ENCODE assay signal across 11 cellular contexts in the genomic region with DNA sequence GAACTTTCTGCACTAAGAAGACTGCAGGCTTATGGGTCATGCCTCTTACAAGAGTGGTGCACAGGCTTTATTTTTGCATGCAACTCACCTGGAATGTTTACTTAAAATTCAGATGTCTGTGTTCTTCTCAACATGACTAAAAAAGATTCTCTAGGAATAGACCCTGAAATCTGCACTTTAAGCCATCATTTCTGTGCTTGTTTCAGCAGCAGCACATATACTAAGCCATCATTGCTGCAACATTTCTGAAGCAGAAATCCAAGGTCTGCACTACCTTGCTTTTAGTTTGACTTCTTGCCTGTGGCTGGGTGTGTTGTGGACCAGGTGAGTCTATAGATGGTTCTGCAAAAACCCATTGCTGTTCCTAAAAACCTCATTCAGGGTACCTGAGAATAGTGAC.
"Had no signal": no experiment of that assay in that cellular context is flagged by ENCODE, and none has a peak within 500 bp of the region (broad histone marks: within the 10 kb centered on the region; RNA-seq: fewer than 3 reads in every experiment).

No MANE protein-coding gene starts in this region.

- H3K9ac ChIP-seq: GM23248 had no signal

- FAIRE-seq: H1, H54 had no signal

- H3K36me3 ChIP-seq: HAP-1 had no signal

- H3K27ac ChIP-seq: GM23248 had no signal

- DNase-seq: GM23248, GOT3, H7, H9, HCEC 1CT, HFFc6 had no signal

- H3K4me2 ChIP-seq: GM23338 had no signal

- ATAC-seq: GM23338, HCT116 had no signal

- H2AFZ ChIP-seq: GM23248, GM23338 had no signal

- H3K4me3 ChIP-seq: GM23248, GM23338, HAP-1 had no signal

- H3K9me3 ChIP-seq: HAP-1 had no signal
